Comparison of ENCODE assay signal across 16 cellular contexts in genomic region chr19:22422220-22422619, GRCh38. TPM values are rescaled to one million over a fixed set of nuclear protein-coding genes. Genes with fewer than 3 reads are reported as not detected.
DNase-seq lines count a peak whose midpoint lies in the region; ATAC-seq and TF ChIP-seq lines count a peak whose summit lies in the region.
"Had no signal": no experiment of that assay in that cellular context is flagged by ENCODE, and none has a peak within 500 bp of the region (broad histone marks: within the 10 kb centered on the region; RNA-seq: fewer than 3 reads in every experiment).

Gene ZNF98, minus strand, starts transcription at chr19:22422346. Its CDS starts 122 bp downstream, at chr19:22422224.

- no peak within 1 kb of the TSS for H3K18ac ChIP-seq in trophoblast cell (ENCODE audit: low read length)

- H3K27me3 ChIP-seq in heart right ventricle = peaks cover 0 to 9% (median 0%) of the 10 kb centered on the region in 7 donors
- H3K27me3 ChIP-seq in trophoblast cell (ENCODE audit: insufficient read depth, low read length) = no peaks in the 10 kb centered on the region
- H3K27me3 ChIP-seq: gastrocnemius medialis had no signal

- H3K27ac ChIP-seq in heart right ventricle = peak within 1 kb of the TSS in 1 of 10 donors; percentile 35
- H3K27ac ChIP-seq in trophoblast cell (ENCODE audit: low read depth, low read length) = no peak within 1 kb of the TSS
- H3K27ac ChIP-seq: gastrocnemius medialis had no signal

- H3K4me2 ChIP-seq in trophoblast cell (ENCODE audit: low read length) = no peak within 1 kb of the TSS

- peak within 1 kb of the TSS in 1 of 7 donors; percentile 55 for H3K27ac Mint-ChIP-seq in CD14-positive monocyte

- no peak within 1 kb of the TSS for H4K91ac ChIP-seq in trophoblast cell (ENCODE audit: low read depth, low read length)

- no peaks in the 10 kb centered on the region for H3K79me1 ChIP-seq in trophoblast cell (ENCODE audit: low read length)

- H3K9ac ChIP-seq in trophoblast cell (ENCODE audit: low read length) = no peak within 1 kb of the TSS

- H3K27me3 Mint-ChIP-seq in CD14-positive monocyte (ENCODE audit: low read depth in 3 of 3) = no peaks in the 10 kb centered on the region

- H2AFZ ChIP-seq in trophoblast cell (ENCODE audit: insufficient read depth, low read length, poor library complexity) = no peak within 1 kb of the TSS

- H2BK120ac ChIP-seq in trophoblast cell (ENCODE audit: insufficient read depth, low read length, poor library complexity) = no peak within 1 kb of the TSS

- H3K9me3 Mint-ChIP-seq in CD14-positive monocyte = peaks cover 38 to 91% (median 72%) of the 10 kb centered on the region in 7 donors

- H3K14ac ChIP-seq in trophoblast cell (ENCODE audit: low read length) = no peak within 1 kb of the TSS

- H3K4me3 Mint-ChIP-seq in CD14-positive monocyte = peak within 1 kb of the TSS; percentile 69 to 72

- no peak within 1 kb of the TSS for H2AK5ac ChIP-seq in trophoblast cell (ENCODE audit: low read length)

- no peak within 1 kb of the TSS for H3K23ac ChIP-seq in trophoblast cell (ENCODE audit: low read length)

- 1 to 4% methylated on average over 16 of the region's 16 CpGs for WGBS in heart right ventricle, 2 donors
- no CpG with 5 or more reads among the region's 16 CpGs for WGBS in trophoblast cell (ENCODE audit: extremely low coverage, insufficient coverage, insufficient read length)

- H3K4me1 ChIP-seq in heart right ventricle (no peaks in the 10 kb centered on the region), trophoblast cell (ENCODE audit: control insufficient read depth in 1 of 2, insufficient read depth in 2 of 2, low read length in 2 of 2) (no peaks in the 10 kb centered on the region)
- H3K4me1 ChIP-seq: gastrocnemius medialis had no signal

- no peaks in the 10 kb centered on the region for H3K36me3 ChIP-seq in heart right ventricle
- no peaks in the 10 kb centered on the region for H3K36me3 ChIP-seq in trophoblast cell (ENCODE audit: control insufficient read depth in 1 of 2, insufficient read depth in 2 of 2, low read length in 2 of 2)
- H3K36me3 ChIP-seq: gastrocnemius medialis had no signal

- peak in 6 of 8 donors; percentile 55 to 99 (median 83) for ATAC-seq in heart right ventricle
- no peak for ATAC-seq in GM18858 (IDR thresholded peaks at IDR 0.05; ENCODE audit: unreplicated experiment)
- ATAC-seq in GM18517 (IDR thresholded peaks at IDR 0.05; ENCODE audit: unreplicated experiment) = no peak
- ATAC-seq: gastrocnemius medialis had no signal

- H3K9me3 ChIP-seq in heart right ventricle (peaks cover 0 to 83% (median 0%) of the 10 kb centered on the region in 11 donors), trophoblast cell (ENCODE audit: insufficient read depth, low read depth, low read length) (peaks cover 39% of the 10 kb centered on the region)
- H3K9me3 ChIP-seq: gastrocnemius medialis had no signal

- no peak within 1 kb of the TSS for H2BK5ac ChIP-seq in trophoblast cell (ENCODE audit: low read depth, low read length, poor library complexity)

- intact Hi-C loops in CD14-positive monocyte (cut with micrococcal nuclease) = no loop called here
- intact Hi-C loops in heart right ventricle (cut with DNase I) = no loop called here

- DNase-seq in CD14-positive monocyte (ENCODE audit: low spot score) (no peak), OCI-M1 (lab: John Stamatoyannopoulos, UW) (peak; percentile 95), heart right ventricle (peak; percentile 29 to 66), trophoblast cell (peak; percentile 23 to 56), cerebellar cortex (ENCODE audit: low spot score) (no peak)
- no peak for DNase-seq in stimulated activated naive CD4-positive, alpha-beta T cell treated with Interleukin-2 at 50 U/mL for 16 hours (lab: John Stamatoyannopoulos, UW)
- DNase-seq: activated CD4-positive, alpha-beta T cell treated with anti-CD3 and anti-CD28 coated beads, Interleukin-2, amount 50 U/mL, for 4 hours; activated naive CD4-positive, alpha-beta T cell; AML-193; cortex of kidney; MV-4-11; NCI-H774; SW 1271 had no signal

- TF ChIP-seq CTCF in CD14-positive monocyte (IDR thresholded peaks at IDR 0.05) (no peak), heart right ventricle (IDR thresholded peaks at IDR 0.05) (no peak)

- no peak within 1 kb of the TSS for H4K12ac ChIP-seq in trophoblast cell (ENCODE audit: low read depth, low read length)

- H3K4ac ChIP-seq in trophoblast cell (ENCODE audit: low read depth, low read length) = no peak within 1 kb of the TSS

- no peaks in the 10 kb centered on the region for H3K36me3 Mint-ChIP-seq in CD14-positive monocyte

- no peaks in the 10 kb centered on the region for H3K79me2 ChIP-seq in trophoblast cell (ENCODE audit: control insufficient read depth, insufficient read depth, low read length, poor library complexity)

- no peak within 1 kb of the TSS for H2BK12ac ChIP-seq in trophoblast cell (ENCODE audit: low read length)

- H3K4me1 Mint-ChIP-seq in CD14-positive monocyte = peaks cover 4% of the 10 kb centered on the region

- peak within 1 kb of the TSS in 9 of 10 donors; percentile 10 to 66 (median 50) for H3K4me3 ChIP-seq in heart right ventricle
- no peak within 1 kb of the TSS for H3K4me3 ChIP-seq in trophoblast cell (ENCODE audit: low read depth, low read length)
- H3K4me3 ChIP-seq: gastrocnemius medialis had no signal

- no peak within 1 kb of the TSS for H4K8ac ChIP-seq in trophoblast cell (ENCODE audit: low read depth, low read length)

RNA-seq across cellular contexts. Expression of gene ZNF98, which starts in this region (rescaled TPM):
- polyA plus RNA-seq in CD14-positive monocyte (not detected), heart right ventricle (under 1 TPM; 0.88 to 0.99 TPM)
- total RNA-seq in heart right ventricle = 1 to 10 TPM in 5 of 10 donors, under 1 TPM in 1, not detected in 4; 0.85 to 3.7 (median 1.8) TPM
- not detected in 2 replicates for polyA plus RNA-seq in trophoblast cell (2013)
- total RNA-seq: gastrocnemius medialis had no signal

Comparison
In these comparisons a context has a peak if more than half of its experiments do, and no peak if none do; other contexts are left out.
1. DNase-seq: peak in OCI-M1 (single experiment), heart right ventricle (2 of 2) and trophoblast cell (2 of 2); none in CD14-positive monocyte (single experiment), cerebellar cortex (single experiment) and stimulated activated naive CD4-positive, alpha-beta T cell treated with Interleukin-2 at 50 U/mL for 16 hours (single experiment).
2. ATAC-seq: peak in heart right ventricle (6 of 8); none in GM18858 (single experiment) and GM18517 (single experiment).